ENCODE assay signal across 26 cellular contexts in genomic region chr4:86331362-86331761, GRCh38. TPM values are rescaled to one million over a fixed set of nuclear protein-coding genes. Genes with fewer than 3 reads are reported as not detected.
DNase-seq lines count a peak whose midpoint lies in the region; ATAC-seq and TF ChIP-seq lines count a peak whose summit lies in the region.
"Had no signal": no experiment of that assay in that cellular context is flagged by ENCODE, and none has a peak within 500 bp of the region (broad histone marks: within the 10 kb centered on the region; RNA-seq: fewer than 3 reads in every experiment).

No MANE protein-coding gene starts in this region.

- H3K9me2 ChIP-seq in DOHH2 (replicated peaks; ENCODE audit: control insufficient read depth, low read length) (no peaks in the 10 kb centered on the region; the same call in 1 of the 2 replicates), hepatocyte (replicated peaks; ENCODE audit: insufficient read depth) (no peaks in the 10 kb centered on the region)

- intact Hi-C loops in CD14-positive monocyte (cut with micrococcal nuclease), result no loop called here

- H3K36me3 Mint-ChIP-seq in CD14-positive monocyte, result no peaks in the 10 kb centered on the region
- H3K36me3 Mint-ChIP-seq: activated CD4-positive, alpha-beta memory T cell treated with anti-CD3 and anti-CD28 coated beads for 36 hours; activated naive CD4-positive, alpha-beta T cell treated with anti-CD3 and anti-CD28 coated beads, Interleukin-2, amount 50 U/mL, for 72 hours; T-cell had no signal

- no peaks in the 10 kb centered on the region for H3K27me3 Mint-ChIP-seq in CD14-positive monocyte (ENCODE audit: low read depth in 3 of 3)
- H3K27me3 Mint-ChIP-seq: activated CD4-positive, alpha-beta memory T cell treated with anti-CD3 and anti-CD28 coated beads for 36 hours; T-cell had no signal

- H3K36me3 ChIP-seq in DOHH2 (ENCODE audit: control insufficient read depth, low read length) (no peaks in the 10 kb centered on the region), hepatocyte (replicated peaks; ENCODE audit: insufficient read depth, low read depth) (no peaks in the 10 kb centered on the region), osteoblast (ENCODE audit: insufficient read depth, low read length) (no peaks in the 10 kb centered on the region)
- H3K36me3 ChIP-seq: BLaER1 treated with 17β-estradiol and CSF1 and Interleukin-3, amounts not matched to agents 10 nM and 100 nM had no signal

- no peaks in the 10 kb centered on the region for H3K79me2 ChIP-seq in DOHH2 (ENCODE audit: control insufficient read depth, low read length)
- no peaks in the 10 kb centered on the region for H3K79me2 ChIP-seq in hepatocyte
- no peaks in the 10 kb centered on the region for H3K79me2 ChIP-seq in osteoblast (ENCODE audit: insufficient read depth, low read length)

- H3K27ac ChIP-seq in DOHH2 (ENCODE audit: low read depth, low read length) (no peak overlapping the region), hepatocyte (peak overlapping the region; percentile 80), osteoblast (ENCODE audit: low read depth, low read length) (no peak overlapping the region)
- H3K27ac ChIP-seq: HL-60, psoas muscle had no signal

- no peak for ATAC-seq in GM21529 (IDR thresholded peaks at IDR 0.05; ENCODE audit: unreplicated experiment)
- ATAC-seq: activated naive CD4-positive, alpha-beta T cell treated with anti-CD3 and anti-CD28 coated beads, Interleukin-2, amount 50 U/mL, for 72 hours; HepG2; Panc1; psoas muscle; T-cell had no signal

- H3K4me1 Mint-ChIP-seq in CD14-positive monocyte, result peaks cover 2% of the 10 kb centered on the region
- H3K4me1 Mint-ChIP-seq: T-cell had no signal

- no peak overlapping the region for H3K4me3 Mint-ChIP-seq in CD14-positive monocyte
- H3K4me3 Mint-ChIP-seq: activated CD4-positive, alpha-beta memory T cell treated with anti-CD3 and anti-CD28 coated beads for 36 hours; H9; T-cell had no signal

- H3K27me3 ChIP-seq in DOHH2 (ENCODE audit: control insufficient read depth, low read length), result no peaks in the 10 kb centered on the region
- H3K27me3 ChIP-seq in hepatocyte, result no peaks in the 10 kb centered on the region
- no peaks in the 10 kb centered on the region for H3K27me3 ChIP-seq in osteoblast (ENCODE audit: insufficient read depth, low read length)
- H3K27me3 ChIP-seq: BLaER1 treated with 17β-estradiol and CSF1 and Interleukin-3, amounts not matched to agents 10 nM and 100 nM had no signal

- WGBS in hepatocyte (ENCODE audit: low lambda C conversion rate, missing lambda C conversion rate), result 47% methylated on average over 3 of the region's 3 CpGs

- H3K4me1 ChIP-seq in DOHH2 (ENCODE audit: control insufficient read depth, low read length) (peaks cover 21% of the 10 kb centered on the region), hepatocyte (ENCODE audit: insufficient read depth) (peaks cover 6% of the 10 kb centered on the region), osteoblast (ENCODE audit: insufficient read depth, low read length) (no peaks in the 10 kb centered on the region)
- H3K4me1 ChIP-seq: psoas muscle had no signal

- no peak for TF ChIP-seq CTCF in DOHH2 (IDR thresholded peaks at IDR 0.05; ENCODE audit: low read depth, low read length, poor library complexity, severe bottlenecking)
- no peak for TF ChIP-seq CTCF in hepatocyte (IDR thresholded peaks at IDR 0.05; ENCODE audit: poor library complexity)
- no peak for TF ChIP-seq CTCF in osteoblast (IDR thresholded peaks at IDR 0.05; ENCODE audit: extremely low read depth, low read depth, low read length)
- TF ChIP-seq CTCF in CD14-positive monocyte (IDR thresholded peaks at IDR 0.05), result no peak

- H3K9me3 Mint-ChIP-seq in CD14-positive monocyte, result peaks cover 0 to 5% (median 1%) of the 10 kb centered on the region in 7 donors
- H3K9me3 Mint-ChIP-seq: activated CD4-positive, alpha-beta memory T cell treated with anti-CD3 and anti-CD28 coated beads for 36 hours; activated naive CD4-positive, alpha-beta T cell treated with anti-CD3 and anti-CD28 coated beads, Interleukin-2, amount 50 U/mL, for 72 hours; activated T-helper 2 cell treated with anti-CD3 and anti-CD28 coated beads, Interferon-gamma antibody, Interleukin-2, Interleukin-4, amounts not matched to agents 10 μg/mL and 5 μg/mL and 100 μg/mL, durations not matched to agents 14 hours and 24 hours and 36 hours; T-cell had no signal

- H2AFZ ChIP-seq in hepatocyte, result no peak overlapping the region
- H2AFZ ChIP-seq in osteoblast (ENCODE audit: low read length), result peak overlapping the region; percentile 18

- no peaks in the 10 kb centered on the region for H3F3A ChIP-seq in DOHH2 (ENCODE audit: control insufficient read depth, insufficient read depth)

- peak overlapping the region in 1 of 7 donors; percentile 3 for H3K27ac Mint-ChIP-seq in CD14-positive monocyte
- H3K27ac Mint-ChIP-seq: activated CD4-positive, alpha-beta memory T cell treated with anti-CD3 and anti-CD28 coated beads for 36 hours; activated naive CD4-positive, alpha-beta T cell treated with anti-CD3 and anti-CD28 coated beads, Interleukin-2, amount 50 U/mL, for 72 hours; activated T-helper 2 cell treated with anti-CD3 and anti-CD28 coated beads, Interferon-gamma antibody, Interleukin-2, Interleukin-4, amounts not matched to agents 10 μg/mL and 5 μg/mL and 100 μg/mL, durations not matched to agents 14 hours and 24 hours and 36 hours; H9; T-cell had no signal

- H4K20me1 ChIP-seq in DOHH2 (ENCODE audit: control insufficient read depth, insufficient read depth, low read depth, low read length) (no peaks in the 10 kb centered on the region), hepatocyte (ENCODE audit: insufficient read depth, poor library complexity, severe bottlenecking) (no peaks in the 10 kb centered on the region), osteoblast (ENCODE audit: insufficient read depth, low read length) (no peaks in the 10 kb centered on the region)
- H4K20me1 ChIP-seq: BLaER1 treated with 17β-estradiol and CSF1 and Interleukin-3, amounts not matched to agents 10 nM and 100 nM had no signal

- H3K4me3 ChIP-seq in DOHH2 (ENCODE audit: low read length), result no peak overlapping the region
- no peak overlapping the region for H3K4me3 ChIP-seq in hepatocyte
- no peak overlapping the region for H3K4me3 ChIP-seq in osteoblast (ENCODE audit: insufficient read depth, low read length)
- H3K4me3 ChIP-seq: BLaER1 treated with 17β-estradiol and CSF1 and Interleukin-3, amounts not matched to agents 10 nM and 100 nM; GM12878; psoas muscle had no signal

- DNase-seq in NCI-H69 (lab: John Stamatoyannopoulos, UW) (peak; percentile 12), hepatocyte (ENCODE audit: low spot score) (peak; percentile 22), osteoblast (ENCODE audit: insufficient read length, low spot score, missing footprints) (no peak), NAMALWA (ENCODE audit: low spot score) (no peak), CD14-positive monocyte (ENCODE audit: low spot score) (no peak), MV-4-11 (lab: John Stamatoyannopoulos, UW) (no peak)
- DNase-seq: activated CD4-positive, alpha-beta memory T cell treated with anti-CD3 and anti-CD28 coated beads for 36 hours; Caco-2; cerebellar nuclear complex; DND-41; erythroblast; H9; NCI-H1092 treated with DMSO at 0.1 percent for 48 hours; NCI-H2107; NCI-H510A treated with DMSO at 0.1 percent for 48 hours; psoas muscle; T-cell had no signal

- H3K9me3 ChIP-seq in DOHH2 (ENCODE audit: control insufficient read depth, insufficient read depth, low read length), result no peaks in the 10 kb centered on the region
- H3K9me3 ChIP-seq in hepatocyte (ENCODE audit: low read depth), result no peaks in the 10 kb centered on the region
- no peaks in the 10 kb centered on the region for H3K9me3 ChIP-seq in osteoblast (ENCODE audit: low read depth, low read length)
- H3K9me3 ChIP-seq: BLaER1 treated with 17β-estradiol and CSF1 and Interleukin-3, amounts not matched to agents 10 nM and 100 nM; Caco-2; psoas muscle had no signal

- H3K4me2 ChIP-seq in DOHH2 (ENCODE audit: low read length), result peak overlapping the region; percentile 22
- H3K4me2 ChIP-seq in hepatocyte, result no peak overlapping the region
- no peak overlapping the region for H3K4me2 ChIP-seq in osteoblast (ENCODE audit: insufficient read depth, low read length)

RNA-seq across cellular contexts. Expression of gene MAPK10, which starts 28.5 kb away (rescaled TPM):
- total RNA-seq in hepatocyte (12.2 and 14.8 TPM in 2 replicates), osteoblast (12.1 and 13.0 TPM in 2 replicates)
- polyA plus RNA-seq in hepatocyte (5.9 and 9.1 TPM in 2 replicates), CD14-positive monocyte (under 1 TPM in 1 of 2 donors, not detected in 1; 0.36 TPM)
- total RNA-seq: activated CD4-positive, alpha-beta memory T cell treated with anti-CD3 and anti-CD28 coated beads for 36 hours; activated naive CD4-positive, alpha-beta T cell treated with anti-CD3 and anti-CD28 coated beads, Interleukin-2, amount 50 U/mL, for 72 hours; activated T-helper 2 cell treated with anti-CD3 and anti-CD28 coated beads, Interferon-gamma antibody, Interleukin-2, Interleukin-4, amounts not matched to agents 10 μg/mL and 5 μg/mL and 100 μg/mL, durations not matched to agents 14 hours and 24 hours and 36 hours; HepG2 had no signal
- polyA plus RNA-seq: HepG2 had no signal

Comparison
In these comparisons a context has a peak if more than half of its experiments do, and no peak if none do; other contexts are left out.
1. DNase-seq: peak in NCI-H69 (single experiment) and hepatocyte (single experiment); none in osteoblast (single experiment), NAMALWA (single experiment), CD14-positive monocyte (single experiment) and MV-4-11 (single experiment).